ENCODE assay signal across 9 cellular contexts in genomic region chr11:123429336-123429735, GRCh38. TPM values are rescaled to one million over a fixed set of nuclear protein-coding genes. Genes with fewer than 3 reads are reported as not detected.
A peak's percentile ranks its signal among the peaks of the same experiment; 100 is the strongest.
DNase-seq lines count a peak whose midpoint lies in the region; ATAC-seq and TF ChIP-seq lines count a peak whose summit lies in the region.
"Had no signal": no experiment of that assay in that cellular context is flagged by ENCODE, and none has a peak within 500 bp of the region (broad histone marks: within the 10 kb centered on the region; RNA-seq: fewer than 3 reads in every experiment).

No MANE protein-coding gene starts in this region.

- ATAC-seq in activated T-cell treated with anti-CD3 and anti-CD28 coated beads, Interleukin-2, amount 50 U/mL, for 4 hours: no peak
- no peak for ATAC-seq in stimulated activated effector memory CD8-positive, alpha-beta T cell treated with anti-CD3 and anti-CD28 coated beads, Interleukin-12 subunit alpha, Interleukin-12 subunit beta, amount 100 ng/mL, for 72 hours

- TF ChIP-seq POLR2A in stomach (IDR thresholded peaks at IDR 0.05): no peak

- no peak for TF ChIP-seq EP300 in stomach (IDR thresholded peaks at IDR 0.05)

- H3K4me3 Mint-ChIP-seq in activated T-cell treated with anti-CD3 and anti-CD28 coated beads, Interleukin-2, amount 50 U/mL, for 4 hours: peak overlapping the region; percentile 87
- H3K4me3 Mint-ChIP-seq in stimulated activated effector memory CD8-positive, alpha-beta T cell treated with anti-CD3 and anti-CD28 coated beads, Interleukin-12 subunit alpha, Interleukin-12 subunit beta, amount 100 ng/mL, for 72 hours: peak overlapping the region; percentile 83

- no peak for DNase-seq in activated T-cell treated with anti-CD3 and anti-CD28 coated beads, Interleukin-2, amount 50 U/mL, for 4 hours
- DNase-seq in activated T-cell treated with anti-CD3 and anti-CD28 coated beads for 4 hours (no peak), T1000 (lab: John Stamatoyannopoulos, UW) (peak; percentile 53), fibroblast of pulmonary artery (ENCODE audit: low read depth) (no peak), NCI-H1436 treated with DMSO at 0.1 percent for 48 hours (lab: John Stamatoyannopoulos, UW) (no peak), stomach (no peak), cerebellar nuclear complex (lab: John Stamatoyannopoulos, UW) (no peak)
- no peak for DNase-seq in stimulated activated effector memory CD8-positive, alpha-beta T cell treated with anti-CD3 and anti-CD28 coated beads, Interleukin-12 subunit alpha, Interleukin-12 subunit beta, amount 100 ng/mL, for 72 hours (ENCODE audit: low spot score in 2 of 2)
- DNase-seq: erythroblast had no signal

- H3K36me3 Mint-ChIP-seq in activated T-cell treated with anti-CD3 and anti-CD28 coated beads, Interleukin-2, amount 50 U/mL, for 4 hours (ENCODE audit: insufficient read depth): no peaks in the 10 kb centered on the region
- peaks cover 7% of the 10 kb centered on the region for H3K36me3 Mint-ChIP-seq in stimulated activated effector memory CD8-positive, alpha-beta T cell treated with anti-CD3 and anti-CD28 coated beads, Interleukin-12 subunit alpha, Interleukin-12 subunit beta, amount 100 ng/mL, for 72 hours

- peaks cover 12 to 25% (median 17%) of the 10 kb centered on the region in 4 donors for H3K4me1 ChIP-seq in stomach

- TF ChIP-seq CTCF in fibroblast of pulmonary artery (IDR thresholded peaks at IDR 0.05; ENCODE audit: low read length, missing control alignments): no peak
- TF ChIP-seq CTCF in stomach (IDR thresholded peaks at IDR 0.05): no peak

- H3K27ac ChIP-seq in stomach: peak overlapping the region in 1 of 5 donors; percentile 79

- no peaks in the 10 kb centered on the region for H3K27me3 Mint-ChIP-seq in activated T-cell treated with anti-CD3 and anti-CD28 coated beads, Interleukin-2, amount 50 U/mL, for 4 hours (ENCODE audit: low read depth)

- peaks cover 3 to 60% (median 17%) of the 10 kb centered on the region in 3 donors for H3K27me3 ChIP-seq in stomach

- no peaks in the 10 kb centered on the region for H3K36me3 ChIP-seq in stomach

- H3K4me1 Mint-ChIP-seq in activated T-cell treated with anti-CD3 and anti-CD28 coated beads, Interleukin-2, amount 50 U/mL, for 4 hours (ENCODE audit: low read depth): peaks cover 22% of the 10 kb centered on the region
- H3K4me1 Mint-ChIP-seq in stimulated activated effector memory CD8-positive, alpha-beta T cell treated with anti-CD3 and anti-CD28 coated beads, Interleukin-12 subunit alpha, Interleukin-12 subunit beta, amount 100 ng/mL, for 72 hours: peaks cover 24% of the 10 kb centered on the region

- no peak overlapping the region for H3K27ac Mint-ChIP-seq in stimulated activated effector memory CD8-positive, alpha-beta T cell treated with anti-CD3 and anti-CD28 coated beads, Interleukin-12 subunit alpha, Interleukin-12 subunit beta, amount 100 ng/mL, for 72 hours

- 71 to 90% (median 84%) methylated on average over 5 of the region's 5 CpGs for WGBS in stomach, 5 donors

- intact Hi-C loops in stomach (cut with DNase I; ENCODE audit: low total_unique reads): no loop called here

- no peaks in the 10 kb centered on the region for H3K9me3 Mint-ChIP-seq in activated T-cell treated with anti-CD3 and anti-CD28 coated beads, Interleukin-2, amount 50 U/mL, for 4 hours
- no peaks in the 10 kb centered on the region for H3K9me3 Mint-ChIP-seq in stimulated activated effector memory CD8-positive, alpha-beta T cell treated with anti-CD3 and anti-CD28 coated beads, Interleukin-12 subunit alpha, Interleukin-12 subunit beta, amount 100 ng/mL, for 72 hours

- peak overlapping the region; percentile 77 for H3K4me3 ChIP-seq in fibroblast of pulmonary artery (replicated peaks; ENCODE audit: low read depth, low read length)
- H3K4me3 ChIP-seq in stomach: peak overlapping the region in 1 of 4 donors; percentile 62

- H3K9me3 ChIP-seq in stomach: no peaks in the 10 kb centered on the region

RNA-seq across cellular contexts. Expression of gene GRAMD1B, which starts 0.7 kb away (rescaled TPM):
- total RNA-seq in activated T-cell treated with anti-CD3 and anti-CD28 coated beads, Interleukin-2, amount 50 U/mL, for 4 hours: 10 to 100 TPM; 20.2 to 24.4 (median 23.7) TPM
- total RNA-seq in stomach: 10 to 100 TPM in 4 of 5 donors, under 1 TPM in 1; 0.58 to 39.7 (median 19.3) TPM
- 1 to 10 TPM; 3.8 to 5.1 (median 4.5) TPM for polyA plus RNA-seq in stomach
